ENCODE assay signal across 1 cellular context in genomic region chr6:3863322-3863721, GRCh38.
TF ChIP-seq lines count a peak whose summit lies in the region.
"Not testable (repeated sequence)": the region's sequence is repeated elsewhere in the genome, so short reads cannot be mapped to it uniquely, and the experiment has no call there.

No MANE protein-coding gene starts in this region.

- H3K36me3 ChIP-seq in HEK293 (ENCODE audit: control insufficient read depth in 2 of 2, insufficient read depth in 1 of 2, low read length in 2 of 2): not testable (repeated sequence)

- H3K4me3 ChIP-seq in HEK293 (ENCODE audit: low read depth, low read length): not testable (repeated sequence)

- not testable (repeated sequence) for H3K4me1 ChIP-seq in HEK293 (ENCODE audit: control insufficient read depth, insufficient read depth, low read length)

- H3K9me3 ChIP-seq in HEK293 (ENCODE audit: control insufficient read depth, insufficient read depth, low read depth, low read length): not testable (repeated sequence)

- H3K27ac ChIP-seq in HEK293 (ENCODE audit: extremely low read depth, low read depth, low read length): not testable (repeated sequence)

- CTCF ChIA-PET in HEK293 (lab: Yijun Ruan, JAX): interaction anchor here (5.0 kb wide), 1 partner anchor 15 kb away, joined by 31 read pairs; the partner anchor contains the start of gene FAM50B

- POLR2A ChIA-PET in HEK293 (lab: Yijun Ruan, JAX): not testable (repeated sequence)

- TF ChIP-seq CTCF in HEK293 (tag by site-specific recombination; IDR thresholded peaks at IDR 0.05): not testable (repeated sequence)

TF ChIP-seq in HEK293, 187 proteins besides CTCF, POLR2A, EP300 and RAD21:
- TF ChIP-seq ZNF280D (tag by site-specific recombination; IDR thresholded peaks at IDR 0.05) (0 out of 2 replicates have a peak, but pooled peaks have one; percentile 32), ZNF146 (tag by site-specific recombination; IDR thresholded peaks at IDR 0.05) (peak; percentile 94)
